23 cellular contexts compared by ENCODE assay signal in the genomic region with DNA sequence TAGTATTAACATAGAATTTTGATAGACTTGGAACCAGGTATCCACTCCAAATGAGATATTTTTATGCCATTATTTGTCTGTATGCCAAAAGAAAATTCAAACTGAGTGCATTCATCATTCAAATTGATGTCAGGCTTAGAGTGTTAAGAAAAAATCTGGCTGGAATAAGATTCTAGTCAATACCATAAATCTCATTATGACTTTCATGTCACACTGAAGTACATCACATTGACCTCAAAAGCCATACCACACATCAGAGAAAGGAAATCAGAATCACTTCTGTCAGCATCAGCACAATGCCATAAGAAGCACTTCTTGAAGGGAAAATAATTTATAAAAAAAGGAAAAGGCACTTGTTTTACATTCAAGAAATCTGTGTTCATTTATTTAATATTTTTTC.
DNase-seq lines count a peak whose midpoint lies in the region; ATAC-seq and TF ChIP-seq lines count a peak whose summit lies in the region.
"Had no signal": no experiment of that assay in that cellular context is flagged by ENCODE, and none has a peak within 500 bp of the region (broad histone marks: within the 10 kb centered on the region; RNA-seq: fewer than 3 reads in every experiment).

No MANE protein-coding gene starts in this region.

- no peak for TF ChIP-seq CTCF in breast epithelium (IDR thresholded peaks at IDR 0.05)

- peak; percentile 55 for ATAC-seq in GM18502 (IDR thresholded peaks at IDR 0.05; ENCODE audit: poor library complexity, unreplicated experiment)
- ATAC-seq in GM18868 (IDR thresholded peaks at IDR 0.05; ENCODE audit: unreplicated experiment), result peak; percentile 44
- ATAC-seq in HG02870 (IDR thresholded peaks at IDR 0.05; ENCODE audit: unreplicated experiment), result peak; percentile 72
- peak; percentile 64 for ATAC-seq in HG03442 (IDR thresholded peaks at IDR 0.05; ENCODE audit: unreplicated experiment)
- no peak for ATAC-seq in GM19328 (IDR thresholded peaks at IDR 0.05; ENCODE audit: unreplicated experiment)
- ATAC-seq: body of pancreas, Panc1, psoas muscle had no signal

- TF ChIP-seq POLR2A in breast epithelium (IDR thresholded peaks at IDR 0.05), result no peak

- intact Hi-C loops in breast epithelium (cut with DNase I; ENCODE audit: low total_unique reads), result loop anchor here (10.0 kb wide), 1 partner anchor 1217 kb away; no protein-coding TSS in a partner anchor

- H3K27ac ChIP-seq in breast epithelium, result no peak overlapping the region
- H3K27ac ChIP-seq: body of pancreas, epithelial cell of prostate, GM23248, psoas muscle, tibial nerve had no signal

- H3K9me3 ChIP-seq in breast epithelium, result peaks cover 0 to 12% of the 10 kb centered on the region in 2 donors
- H3K9me3 ChIP-seq: body of pancreas had no signal

- H3K4me3 ChIP-seq in breast epithelium, result no peak overlapping the region
- H3K4me3 ChIP-seq: body of pancreas, GM23248, psoas muscle, tibial nerve had no signal

- no peaks in the 10 kb centered on the region for H3K27me3 ChIP-seq in breast epithelium
- H3K27me3 ChIP-seq: body of pancreas, tibial nerve had no signal

- H3K4me1 ChIP-seq in breast epithelium, result no peaks in the 10 kb centered on the region
- H3K4me1 ChIP-seq: body of pancreas, psoas muscle, tibial nerve had no signal

- DNase-seq in central memory CD4-positive, alpha-beta T cell, result no peak
- no peak for DNase-seq in breast epithelium (ENCODE audit: low spot score in 2 of 2)
- DNase-seq in hippocampal formation (lab: John Stamatoyannopoulos, UW), result no peak
- DNase-seq: activated CD4-positive, alpha-beta memory T cell treated with anti-CD3 and anti-CD28 coated beads for 36 hours; activated gamma-delta T cell; body of pancreas; GM23248; KG1; kidney glomerular epithelial cell; mammary epithelial cell; MM.1S; NCI-H1436; NCI-H510A; psoas muscle; SHP77 treated with DMSO at 0.1 percent for 48 hours had no signal

- no peaks in the 10 kb centered on the region for H3K36me3 ChIP-seq in breast epithelium
- H3K36me3 ChIP-seq: tibial nerve had no signal
